8 cellular contexts compared by ENCODE assay signal in the genomic region with DNA sequence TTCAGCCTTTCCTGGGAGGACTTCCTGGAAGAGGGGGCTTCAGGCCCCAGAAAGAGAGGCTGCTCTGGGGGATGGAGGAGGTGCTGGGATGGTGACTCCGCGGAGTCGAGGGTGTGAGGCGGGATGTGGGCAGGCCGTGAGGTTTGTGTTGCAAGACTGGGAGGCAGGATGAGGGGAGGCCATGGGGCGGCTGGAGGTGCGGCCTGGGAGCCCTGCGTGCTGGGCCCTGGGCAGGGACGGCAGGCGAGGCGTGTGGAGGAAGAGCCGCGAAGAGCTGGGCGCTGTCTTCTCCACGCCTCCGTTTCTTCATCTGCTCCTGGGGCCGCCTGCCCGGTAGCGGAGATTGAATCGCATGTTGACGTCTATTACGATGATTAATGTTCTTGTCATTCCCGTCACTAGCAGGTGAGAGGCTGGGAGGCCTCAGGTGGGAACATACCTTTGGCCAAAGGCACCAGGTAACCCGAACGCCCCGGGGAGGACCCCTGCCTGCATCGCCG. TPM values are rescaled to one million over a fixed set of nuclear protein-coding genes. Genes with fewer than 3 reads are reported as not detected.
A peak's percentile ranks its signal among the peaks of the same experiment; 100 is the strongest.
DNase-seq lines count a peak whose midpoint lies in the region; TF ChIP-seq lines count a peak whose summit lies in the region.

No MANE protein-coding gene starts in this region.

- no peak for TF ChIP-seq CTCF in kidney epithelial cell (IDR thresholded peaks at IDR 0.05; ENCODE audit: insufficient read depth, low read length, poor library complexity, severe bottlenecking)

- no peaks in the 10 kb centered on the region for H3K36me3 ChIP-seq in kidney epithelial cell (ENCODE audit: control insufficient read depth, insufficient read depth, low read length)

- DNase-seq in COLO668 (lab: John Stamatoyannopoulos, UW; ENCODE audit: unreplicated experiment): peak; percentile 65
- DNase-seq in HPDE6-E6E7 (ENCODE audit: extremely low spot score): peak; percentile 89
- peak; percentile 47 for DNase-seq in T-helper 22 cell (ENCODE audit: low read depth)
- DNase-seq in astrocyte of the hippocampus (ENCODE audit: low read depth, low spot score): peak; percentile 70
- no peak for DNase-seq in kidney epithelial cell (ENCODE audit: low read depth)
- DNase-seq in stimulated activated CD4-positive, alpha-beta T cell treated with anti-CD3 and anti-CD28 coated beads, Interleukin-2, amount 100 ng/mL, for 24 hours: peak; percentile 72 to 73
- DNase-seq in NCI-H1694 treated with DMSO at 0.1 percent for 48 hours (lab: John Stamatoyannopoulos, UW): no peak
- no peak for DNase-seq in HuH-7 (ENCODE audit: low spot score)

- H3K4me3 ChIP-seq in kidney epithelial cell (ENCODE audit: low read depth, low read length): peak overlapping the region; percentile 33

- peaks cover 28% of the 10 kb centered on the region for H3K27me3 ChIP-seq in kidney epithelial cell (ENCODE audit: control insufficient read depth, insufficient read depth, low read length)

RNA-seq across cellular contexts. Expression of a gene that starts 0.9 kb away (rescaled TPM):
- 39.2 and 41.9 TPM in 2 replicates for total RNA-seq in kidney epithelial cell

RNA-seq across cellular contexts. Expression of a gene that starts 17.4 kb away (rescaled TPM):
- 0.38 and 0.96 TPM in 2 replicates for total RNA-seq in kidney epithelial cell

RNA-seq across cellular contexts. Expression of a gene that starts 23.7 kb away (rescaled TPM):
- total RNA-seq in kidney epithelial cell: 7.1 and 18.1 TPM in 2 replicates

RNA-seq across cellular contexts. Expression of a gene that starts 37.2 kb away (rescaled TPM):
- 14.8 and 17.3 TPM in 2 replicates for total RNA-seq in kidney epithelial cell

Comparison
In these comparisons a context has a peak if more than half of its experiments do, and no peak if none do; other contexts are left out.
1. DNase-seq: peak in COLO668 (single experiment), HPDE6-E6E7 (single experiment), T-helper 22 cell (single experiment), astrocyte of the hippocampus (single experiment) and stimulated activated CD4-positive, alpha-beta T cell treated with anti-CD3 and anti-CD28 coated beads, Interleukin-2, amount 100 ng/mL, for 24 hours (2 of 2); none in kidney epithelial cell (single experiment), NCI-H1694 treated with DMSO at 0.1 percent for 48 hours (single experiment) and HuH-7 (single experiment).